In the genomic region with DNA sequence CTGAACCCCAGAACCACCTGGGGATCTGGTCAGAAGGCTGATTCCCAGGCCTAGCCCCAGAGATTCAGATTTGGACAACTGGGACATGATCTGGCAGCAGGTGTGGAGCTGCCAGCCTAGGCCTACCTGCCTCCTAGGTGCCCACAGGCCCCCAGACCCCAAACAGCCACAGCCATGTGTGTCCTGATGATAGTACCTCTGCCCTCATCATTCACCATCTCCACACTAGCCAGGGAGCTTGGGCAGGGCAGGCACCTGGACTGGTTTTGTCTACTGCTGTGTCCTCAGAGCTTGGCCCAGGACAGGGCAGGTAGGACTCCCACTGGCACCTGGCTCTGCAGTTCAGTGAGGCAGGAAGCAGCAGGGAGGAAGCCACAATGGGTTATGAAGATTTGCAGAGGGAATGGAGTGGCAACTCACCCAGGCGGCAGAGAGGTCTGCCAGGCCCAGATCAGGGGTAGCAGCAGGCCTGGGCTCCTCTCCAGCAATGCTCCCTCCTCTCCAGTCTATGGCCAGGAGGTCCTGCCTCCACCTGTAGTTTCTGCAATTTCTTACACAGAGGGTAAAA, we compare ENCODE assay signal across 9 cellular contexts. TPM values are rescaled to one million over a fixed set of nuclear protein-coding genes. Genes with fewer than 3 reads are reported as not detected.
DNase-seq lines count a peak whose midpoint lies in the region; FAIRE-seq and TF ChIP-seq lines count a peak whose summit lies in the region.
"Had no signal": no experiment of that assay in that cellular context is flagged by ENCODE, and none has a peak within 500 bp of the region (broad histone marks: within the 10 kb centered on the region; RNA-seq: fewer than 3 reads in every experiment).

No MANE protein-coding gene starts in this region.

- in situ Hi-C loops in brain microvascular endothelial cell (cut with HindIII; ENCODE audit: low pct_ligation_motif_present, low sequenced_read_pairs) = no loop called here

- peaks cover 40% of the 10 kb centered on the region for H3K4me1 ChIP-seq in OCI-LY7 (ENCODE audit: insufficient read depth, low read length, poor library complexity, severe bottlenecking)
- peaks cover 4% of the 10 kb centered on the region for H3K4me1 ChIP-seq in endothelial cell of umbilical vein (ENCODE audit: control insufficient read depth, extremely low read depth, insufficient read depth, low read length)
- H3K4me1 ChIP-seq in skeletal muscle satellite cell (ENCODE audit: control insufficient read depth, insufficient read depth, low read length) = peaks cover 16% of the 10 kb centered on the region

- H3K36me3 ChIP-seq in OCI-LY7 (ENCODE audit: insufficient read depth, low read length) (peaks cover 10% of the 10 kb centered on the region; the same call in 1 of the 2 replicates), endothelial cell of umbilical vein (ENCODE audit: control insufficient read depth in 2 of 2, extremely low read depth in 1 of 2, insufficient read depth in 2 of 2, low read length in 2 of 2) (no peaks in the 10 kb centered on the region), skeletal muscle satellite cell (ENCODE audit: insufficient read depth, low read length) (no peaks in the 10 kb centered on the region), brain microvascular endothelial cell (replicated peaks) (no peaks in the 10 kb centered on the region)

- H3K4me3 ChIP-seq in OCI-LY7 (ENCODE audit: low read depth, low read length, poor library complexity, severe bottlenecking) (peak overlapping the region; percentile 89), endothelial cell of umbilical vein (replicated peaks in 1 of 3; ENCODE audit: insufficient read depth in 1 of 3, low read depth in 1 of 3, low read length in 3 of 3) (no peak overlapping the region), skeletal muscle satellite cell (ENCODE audit: low read length) (no peak overlapping the region), brain microvascular endothelial cell (ENCODE audit: low read depth, low read length) (no peak overlapping the region)

- H3K27ac ChIP-seq in OCI-LY7 (ENCODE audit: low read depth, low read length, poor library complexity, severe bottlenecking) (peak overlapping the region; percentile 73), endothelial cell of umbilical vein (ENCODE audit: insufficient read depth, low read depth, low read length) (no peak overlapping the region), brain microvascular endothelial cell (no peak overlapping the region)

- no peaks in the 10 kb centered on the region for H3K9me1 ChIP-seq in endothelial cell of umbilical vein (replicated peaks; ENCODE audit: control insufficient read depth, extremely low read depth, insufficient read depth, low read length)

- peak; percentile 17 for TF ChIP-seq POLR2A in endothelial cell of umbilical vein (IDR thresholded peaks at IDR 0.05; ENCODE audit: low read depth, low read length)

- no peak overlapping the region for H2AFZ ChIP-seq in OCI-LY7 (ENCODE audit: low read length)
- H2AFZ ChIP-seq in endothelial cell of umbilical vein (ENCODE audit: low read depth, low read length) = no peak overlapping the region

- CTCF ChIA-PET in OCI-LY7 (lab: Charles Lee; ENCODE audit: unreplicated experiment) (no interaction called here), endothelial cell of umbilical vein (lab: Charles Lee) (interaction anchor here (0.8 kb wide), 1 partner anchor 70 kb away, joined by 3 read pairs; no protein-coding TSS in a partner anchor)

- TF ChIP-seq CTCF in OCI-LY7 (conservative IDR thresholded peaks at IDR 0.05; ENCODE audit: low read length) (no peak), endothelial cell of umbilical vein (IDR thresholded peaks at IDR 0.05; ENCODE audit: extremely low read depth in 1 of 2, insufficient read depth in 1 of 2, low read depth in 1 of 2, low read length in 2 of 2) (no peak), brain microvascular endothelial cell (IDR thresholded peaks at IDR 0.05; ENCODE audit: low read depth, low read length, missing control alignments) (no peak)

- no peak for FAIRE-seq in endothelial cell of umbilical vein (lab: Jason Lieb, UNC)
- FAIRE-seq: TTC549 had no signal

- peak overlapping the region; percentile 87 for H3K4me2 ChIP-seq in OCI-LY7 (ENCODE audit: low read length)
- H3K4me2 ChIP-seq in endothelial cell of umbilical vein (ENCODE audit: insufficient read depth, low read length) = no peak overlapping the region
- peak overlapping the region; percentile 98 for H3K4me2 ChIP-seq in skeletal muscle satellite cell (ENCODE audit: low read length)

- H3K27me3 ChIP-seq in endothelial cell of umbilical vein (ENCODE audit: control insufficient read depth in 2 of 2, insufficient read depth in 2 of 2, low read length in 2 of 2) (no peaks in the 10 kb centered on the region), skeletal muscle satellite cell (ENCODE audit: control insufficient read depth, insufficient read depth, low read length) (no peaks in the 10 kb centered on the region), brain microvascular endothelial cell (replicated peaks) (no peaks in the 10 kb centered on the region)

- H4K20me1 ChIP-seq in OCI-LY7 (ENCODE audit: insufficient read depth, low read length) (no peaks in the 10 kb centered on the region), endothelial cell of umbilical vein (replicated peaks; ENCODE audit: control insufficient read depth, extremely low read depth, insufficient read depth, low read length) (no peaks in the 10 kb centered on the region)

- no peak overlapping the region for H3K9ac ChIP-seq in endothelial cell of umbilical vein (replicated peaks; ENCODE audit: extremely low read depth, insufficient read depth, low read length)
- no peak overlapping the region for H3K9ac ChIP-seq in skeletal muscle satellite cell (ENCODE audit: low read depth, low read length)

- H3K9me3 ChIP-seq in OCI-LY7 (ENCODE audit: low read length) (no peaks in the 10 kb centered on the region), endothelial cell of umbilical vein (replicated peaks; ENCODE audit: control insufficient read depth, insufficient read depth, low read length) (no peaks in the 10 kb centered on the region), skeletal muscle satellite cell (replicated peaks; ENCODE audit: low read length) (no peaks in the 10 kb centered on the region)

- DNase-seq in DMS53 (lab: John Stamatoyannopoulos, UW) = peak; percentile 36
- DNase-seq in DMS53 treated with DMSO at 0.1 percent for 48 hours (lab: John Stamatoyannopoulos, UW; ENCODE audit: unreplicated experiment) = no peak
- DNase-seq in OCI-LY7 (ENCODE audit: low spot score) = peak; percentile 43
- DNase-seq in endothelial cell of umbilical vein (ENCODE audit: low read depth, low spot score) = no peak
- DNase-seq in brain microvascular endothelial cell = no peak
- no peak for DNase-seq in AG08395 (ENCODE audit: low spot score)
- no peak for DNase-seq in SIG-M5 treated with dmso at 0.1 percent for 504 hours (lab: John Stamatoyannopoulos, UW; ENCODE audit: unreplicated experiment)

- H3K79me2 ChIP-seq in OCI-LY7 (ENCODE audit: insufficient read depth, low read depth, low read length) (peaks cover 11% of the 10 kb centered on the region; the same call in 1 of the 2 replicates), endothelial cell of umbilical vein (ENCODE audit: control insufficient read depth, insufficient read depth, low read length) (peaks cover 2% of the 10 kb centered on the region)

- BruUV-seq in OCI-LY7 (replicated peaks; lab: Mats Ljungman, UMichigan) (no TSS peak), endothelial cell of umbilical vein (replicated peaks; lab: Mats Ljungman, UMichigan) (no TSS peak)

- no peaks in the 10 kb centered on the region for H3K9me2 ChIP-seq in OCI-LY7 (ENCODE audit: insufficient read depth, low read length)

- POLR2A ChIA-PET in OCI-LY7 (lab: Charles Lee) (interaction anchor here (0.8 to 2.0 kb wide), 4 partner anchors 29 to 39 kb away, joined by 3 to 11 read pairs (median 3); no protein-coding TSS in a partner anchor), endothelial cell of umbilical vein (lab: Charles Lee) (interaction anchor here (0.8 kb wide), 1 partner anchor 34 kb away, joined by 3 read pairs; no protein-coding TSS in a partner anchor)

- dilution Hi-C loops in endothelial cell of umbilical vein (cut with MboI; ENCODE audit: extremely low pct_ligation_motif_present, low sequenced_read_pairs) = no loop called here

- intact Hi-C loops in OCI-LY7 (cut with micrococcal nuclease; ENCODE audit: unreplicated experiment) = loop anchor here (10.0 kb wide), 1 partner anchor 339 kb away; no protein-coding TSS in a partner anchor
- intact Hi-C loops in endothelial cell of umbilical vein (cut with micrococcal nuclease) = no loop called here

TF ChIP-seq in endothelial cell of umbilical vein, 7 proteins besides CTCF, POLR2A, EP300 and RAD21:
- TF ChIP-seq POLR2AphosphoS5 (IDR thresholded peaks at IDR 0.05; ENCODE audit: insufficient read depth, low read depth, low read length) = peak; percentile 6
- TF ChIP-seq EZH2 (IDR thresholded peaks at IDR 0.05; ENCODE audit: borderline replicate concordance, low read depth, low read length, severe bottlenecking) = no peak

RNA-seq across cellular contexts. Expression of a gene that starts 34.8 kb away (rescaled TPM):
- 90.6 and 104 TPM in 2 replicates for total RNA-seq in OCI-LY7 (2014; rRNA removed; shearing (Covaris generic))
- 287 and 320 TPM in 2 replicates for total RNA-seq in OCI-LY7 (2022)
- total RNA-seq in endothelial cell of umbilical vein = 38.9 and 40.8 TPM in 2 replicates
- polyA plus RNA-seq in endothelial cell of umbilical vein = 21.7 and 30.6 TPM in 2 replicates
- polyA plus RNA-seq in endothelial cell of umbilical vein (2011; cell fraction: cytosol; rRNA removed) = 31.6 and 40.7 TPM in 2 replicates
- 24.2 and 26.0 TPM in 2 replicates for polyA plus RNA-seq in endothelial cell of umbilical vein (2011; cell fraction: nucleus; rRNA removed)
- 25.9 and 32.4 TPM in 2 replicates for polyA plus RNA-seq in endothelial cell of umbilical vein (2012)
- polyA minus RNA-seq in endothelial cell of umbilical vein = 16.4 and 17.8 TPM in 2 replicates
- polyA minus RNA-seq in endothelial cell of umbilical vein (2011; cell fraction: cytosol; rRNA and poly(A)+ RNA removed) = 12.2 TPM
- polyA minus RNA-seq in endothelial cell of umbilical vein (2011; cell fraction: nucleus; rRNA and poly(A)+ RNA removed) = 5.3 and 7.0 TPM in 2 replicates
- 11.6 and 15.7 TPM in 2 replicates for total RNA-seq in skeletal muscle satellite cell (2012; rRNA removed)

Comparison
In these comparisons a context has a peak if more than half of its experiments do, and no peak if none do; other contexts are left out.
1. DNase-seq: peak in DMS53 (single experiment) and OCI-LY7 (single experiment); none in DMS53 treated with DMSO at 0.1 percent for 48 hours (single experiment), endothelial cell of umbilical vein (single experiment), brain microvascular endothelial cell (single experiment), AG08395 (single experiment) and SIG-M5 treated with dmso at 0.1 percent for 504 hours (single experiment).